Comparison of ENCODE assay signal across 8 cellular contexts in genomic region chr15:43493687-43494472, GRCh38. TPM values are rescaled to one million over a fixed set of nuclear protein-coding genes. Genes with fewer than 3 reads are reported as not detected.
DNase-seq lines count a peak whose midpoint lies in the region; ATAC-seq and TF ChIP-seq lines count a peak whose summit lies in the region.

No MANE protein-coding gene starts in this region.

- H3K36me3 ChIP-seq in GM23248 (ENCODE audit: low read depth) (peaks cover 25% of the 10 kb centered on the region), Peyer's patch (no peaks in the 10 kb centered on the region), esophagus squamous epithelium (peaks cover 0 to 25% (median 0%) of the 10 kb centered on the region in 3 donors)

- H3K9me3 ChIP-seq in GM23248 (ENCODE audit: low read depth) (no peaks in the 10 kb centered on the region), Peyer's patch (no peaks in the 10 kb centered on the region), esophagus squamous epithelium (no peaks in the 10 kb centered on the region)

- H3K27ac ChIP-seq in GM23248, result peak overlapping the region; percentile 49
- peak overlapping the region in 3 of 4 donors; percentile 66 to 84 (median 78) for H3K27ac ChIP-seq in Peyer's patch
- H3K27ac ChIP-seq in esophagus squamous epithelium, result peak overlapping the region in 3 of 4 donors; percentile 81 to 89 (median 87)

- no peaks in the 10 kb centered on the region for H3K9me2 ChIP-seq in GM23248 (ENCODE audit: insufficient read depth)

- intact Hi-C loops in esophagus squamous epithelium (cut with DNase I), result no loop called here

- WGBS in GM23248 (ENCODE audit: low coverage in 1 of 2, low lambda C conversion rate in 2 of 2, missing lambda C conversion rate in 2 of 2), 2 experiments, result 41 to 43% methylated on average over 8 of the region's 8 CpGs
- WGBS in esophagus squamous epithelium, 2 donors, result 60 to 76% methylated on average over 8 of the region's 8 CpGs

- H3F3A ChIP-seq in GM23248 (ENCODE audit: insufficient read depth), result no peaks in the 10 kb centered on the region; the same call in 1 of the 2 replicates

- no peaks in the 10 kb centered on the region for H4K20me1 ChIP-seq in GM23248 (ENCODE audit: insufficient read depth)

- peak overlapping the region; percentile 97 for H3K4me2 ChIP-seq in GM23248 (ENCODE audit: unreplicated experiment)

- TF ChIP-seq CTCF in Peyer's patch (IDR thresholded peaks at IDR 0.05), result no peak
- no peak for TF ChIP-seq CTCF in esophagus squamous epithelium (IDR thresholded peaks at IDR 0.05)
- TF ChIP-seq CTCF in retinal pigment epithelial cell (conservative IDR thresholded peaks at IDR 0.05; ENCODE audit: low read depth, low read length), result no peak

- peak overlapping the region; percentile 94 for H3K9ac ChIP-seq in GM23248

- in situ Hi-C loops in GM23248 (cut with MboI), result no loop called here

- H3K79me2 ChIP-seq in GM23248 (ENCODE audit: insufficient read depth), result peaks cover 40% of the 10 kb centered on the region

- ATAC-seq in GM18858 (IDR thresholded peaks at IDR 0.05; ENCODE audit: unreplicated experiment) (no peak), HG02571 (IDR thresholded peaks at IDR 0.05; ENCODE audit: unreplicated experiment) (no peak)

- H3K4me3 ChIP-seq in GM23248 (peak overlapping the region; percentile 86), Peyer's patch (peak overlapping the region in 3 of 4 donors; percentile 77 to 96 (median 92)), esophagus squamous epithelium (peak overlapping the region; percentile 67 to 83 (median 76)), retinal pigment epithelial cell (ENCODE audit: low read length) (peak overlapping the region; percentile 96)

- H3K27me3 ChIP-seq in GM23248 (replicated peaks; ENCODE audit: insufficient read depth) (no peaks in the 10 kb centered on the region), Peyer's patch (no peaks in the 10 kb centered on the region), esophagus squamous epithelium (no peaks in the 10 kb centered on the region)

- DNase-seq in GM23248, result no peak
- no peak for DNase-seq in Peyer's patch
- DNase-seq in esophagus squamous epithelium (lab: John Stamatoyannopoulos, UW), result no peak
- no peak for DNase-seq in retinal pigment epithelial cell (ENCODE audit: low read depth)
- no peak for DNase-seq in SKM-1 treated with dmso at 0.1 percent for 144 hours (lab: John Stamatoyannopoulos, UW; ENCODE audit: unreplicated experiment)
- no peak for DNase-seq in effector CD8-positive, alpha-beta T cell (lab: John Stamatoyannopoulos, UW)

- peak overlapping the region; percentile 99 for H2AFZ ChIP-seq in GM23248

- no peak for TF ChIP-seq POLR2A in Peyer's patch (IDR thresholded peaks at IDR 0.05)
- no peak for TF ChIP-seq POLR2A in esophagus squamous epithelium (IDR thresholded peaks at IDR 0.05)

- H3K4me1 ChIP-seq in GM23248 (ENCODE audit: insufficient read depth), result peaks cover 16% of the 10 kb centered on the region
- H3K4me1 ChIP-seq in Peyer's patch, result peaks cover 0 to 11% (median 2%) of the 10 kb centered on the region in 4 donors
- peaks cover 11 to 27% (median 12%) of the 10 kb centered on the region in 3 donors for H3K4me1 ChIP-seq in esophagus squamous epithelium

RNA-seq across cellular contexts. Expression of gene TP53BP1, which starts 0.9 kb away (rescaled TPM):
- total RNA-seq in GM23248 (2014; rRNA removed; shearing (Covaris generic)), result 46.4 and 56.8 TPM in 2 replicates
- polyA plus RNA-seq in GM23248 (2016; fragmentation: Nextera tagmentation; extraction: Ambion mirVana), result 20.1 and 20.4 TPM in 2 replicates
- 100 to 1,000 TPM in 1 of 4 donors, 10 to 100 TPM in 2, 1 to 10 TPM in 1; 9.3 to 163 (median 24.6) TPM for total RNA-seq in Peyer's patch
- 10 to 100 TPM; 11.9 to 27.6 (median 20.6) TPM for total RNA-seq in esophagus squamous epithelium

RNA-seq across cellular contexts. Expression of gene MAP1A, which starts 23.5 kb away (rescaled TPM):
- total RNA-seq in GM23248 (2014; rRNA removed; shearing (Covaris generic)), result 61.9 and 62.2 TPM in 2 replicates
- polyA plus RNA-seq in GM23248 (2016; fragmentation: Nextera tagmentation; extraction: Ambion mirVana), result 30.3 and 31.5 TPM in 2 replicates
- 10 to 100 TPM in 1 of 4 donors, 1 to 10 TPM in 3; 1.2 to 14.9 (median 4.4) TPM for total RNA-seq in Peyer's patch
- 1 to 10 TPM in 2 of 4 donors, under 1 TPM in 2; 0.53 to 5.9 (median 2.3) TPM for total RNA-seq in esophagus squamous epithelium
